Comparison of ENCODE assay signal across 8 cellular contexts in genomic region chr6:156779206-156780116, GRCh38. TPM values are rescaled to one million over a fixed set of nuclear protein-coding genes. Genes with fewer than 3 reads are reported as not detected.
DNase-seq lines count a peak whose midpoint lies in the region; TF ChIP-seq lines count a peak whose summit lies in the region.

No MANE protein-coding gene starts in this region.

- no peak for TF ChIP-seq POLR2A in testis (IDR thresholded peaks at IDR 0.05)

- no peak for TF ChIP-seq CTCF in GM20000 (IDR thresholded peaks at IDR 0.05; ENCODE audit: extremely low read depth, missing control alignments)
- no peak for TF ChIP-seq CTCF in foreskin fibroblast (IDR thresholded peaks at IDR 0.05; ENCODE audit: low read depth, low read length)
- TF ChIP-seq CTCF in neutrophil (IDR thresholded peaks at IDR 0.05): no peak
- TF ChIP-seq CTCF in testis (IDR thresholded peaks at IDR 0.05): no peak

- no peaks in the 10 kb centered on the region for H3K4me1 ChIP-seq in NT2/D1 (ENCODE audit: insufficient read depth, insufficient read length)
- peaks cover 41% of the 10 kb centered on the region in 2 experiments for H3K4me1 ChIP-seq in neutrophil (ENCODE audit: control insufficient read depth in 1 of 2, insufficient read depth in 1 of 2, low read depth in 1 of 2, low read length in 1 of 2)
- H3K4me1 ChIP-seq in testis: no peaks in the 10 kb centered on the region

- H3K36me3 ChIP-seq in NT2/D1 (ENCODE audit: insufficient read depth, insufficient read length, low read length) (peaks cover 2% of the 10 kb centered on the region), neutrophil (no peaks in the 10 kb centered on the region), testis (ENCODE audit: low read depth, missing control alignments) (no peaks in the 10 kb centered on the region)

- intact Hi-C loops in activated T-helper 2 cell treated with anti-CD3 and anti-CD28 coated beads, Interferon-gamma antibody, Interleukin-2, Interleukin-4, amounts not matched to agents 10 μg/mL and 5 μg/mL and 100 μg/mL, durations not matched to agents 14 hours and 24 hours and 36 hours (cut with micrococcal nuclease): loop anchor here (1.0 to 10.0 kb wide), 9 partner anchors 78 to 1365 kb away; no protein-coding TSS in a partner anchor
- intact Hi-C loops in testis (cut with DNase I; ENCODE audit: low total_unique reads): loop anchor here (5.0 to 10.0 kb wide), 3 partner anchors 57 to 245 kb away; no protein-coding TSS in a partner anchor

- H3K9me3 Mint-ChIP-seq in activated T-helper 2 cell treated with anti-CD3 and anti-CD28 coated beads, Interferon-gamma antibody, Interleukin-2, Interleukin-4, amounts not matched to agents 10 μg/mL and 5 μg/mL and 100 μg/mL, durations not matched to agents 14 hours and 24 hours and 36 hours: no peaks in the 10 kb centered on the region

- H3K27me3 ChIP-seq in NT2/D1 (ENCODE audit: insufficient read depth, insufficient read length) (no peaks in the 10 kb centered on the region), neutrophil (peaks cover 14% of the 10 kb centered on the region), testis (no peaks in the 10 kb centered on the region)

- H3K4me3 ChIP-seq in NT2/D1 (ENCODE audit: insufficient read length, low read depth) (peak overlapping the region; percentile 67), foreskin fibroblast (ENCODE audit: low read depth in 1 of 2, low read length in 2 of 2) (peak overlapping the region; percentile 67 to 89), neutrophil (ENCODE audit: low read depth in 1 of 2, low read length in 1 of 2) (peak overlapping the region; percentile 80 to 88), testis (peak overlapping the region; percentile 72 to 87)

- H3K9me3 ChIP-seq in NT2/D1 (ENCODE audit: insufficient read depth, low read length) (no peaks in the 10 kb centered on the region), neutrophil (no peaks in the 10 kb centered on the region), testis (no peaks in the 10 kb centered on the region)

- H3K27ac ChIP-seq in neutrophil (peak overlapping the region; percentile 88), testis (peak overlapping the region; percentile 99 to 100)

- H3K4me3 Mint-ChIP-seq in activated T-helper 2 cell treated with anti-CD3 and anti-CD28 coated beads, Interferon-gamma antibody, Interleukin-2, Interleukin-4, amounts not matched to agents 10 μg/mL and 5 μg/mL and 100 μg/mL, durations not matched to agents 14 hours and 24 hours and 36 hours (ENCODE audit: low read depth): peak overlapping the region; percentile 80

- peaks cover 48% of the 10 kb centered on the region for H3K4me1 Mint-ChIP-seq in activated T-helper 2 cell treated with anti-CD3 and anti-CD28 coated beads, Interferon-gamma antibody, Interleukin-2, Interleukin-4, amounts not matched to agents 10 μg/mL and 5 μg/mL and 100 μg/mL, durations not matched to agents 14 hours and 24 hours and 36 hours (ENCODE audit: low read depth)

- peak; percentile 64 for DNase-seq in AG08396 (ENCODE audit: low spot score)
- DNase-seq in GM20000 (ENCODE audit: low spot score): peak; percentile 68
- no peak for DNase-seq in NT2/D1 (ENCODE audit: low read depth, low spot score)
- peak; percentile 51 for DNase-seq in activated T-helper 2 cell treated with anti-CD3 and anti-CD28 coated beads, Interferon-gamma antibody, Interleukin-2, Interleukin-4, amounts not matched to agents 10 μg/mL and 5 μg/mL and 100 μg/mL, durations not matched to agents 14 hours and 24 hours and 36 hours (ENCODE audit: low spot score)
- peak in 1 of 2 donors; percentile 58 for DNase-seq in foreskin fibroblast
- peak; percentile 44 for DNase-seq in testis
- no peak for DNase-seq in HPDE6-E6E7 (ENCODE audit: extremely low spot score)

- 0 to 1% methylated on average over 22 to 94 of the region's 109 CpGs for WGBS in testis, 2 donors

- peak overlapping the region; percentile 85 for H3K9ac ChIP-seq in NT2/D1 (ENCODE audit: insufficient read length, low read depth)

- H3K27me3 Mint-ChIP-seq in activated T-helper 2 cell treated with anti-CD3 and anti-CD28 coated beads, Interferon-gamma antibody, Interleukin-2, Interleukin-4, amounts not matched to agents 10 μg/mL and 5 μg/mL and 100 μg/mL, durations not matched to agents 14 hours and 24 hours and 36 hours (ENCODE audit: low read depth): no peaks in the 10 kb centered on the region

- H3K27ac Mint-ChIP-seq in activated T-helper 2 cell treated with anti-CD3 and anti-CD28 coated beads, Interferon-gamma antibody, Interleukin-2, Interleukin-4, amounts not matched to agents 10 μg/mL and 5 μg/mL and 100 μg/mL, durations not matched to agents 14 hours and 24 hours and 36 hours: peak overlapping the region; percentile 85

- peaks cover 6% of the 10 kb centered on the region for H3K36me3 Mint-ChIP-seq in activated T-helper 2 cell treated with anti-CD3 and anti-CD28 coated beads, Interferon-gamma antibody, Interleukin-2, Interleukin-4, amounts not matched to agents 10 μg/mL and 5 μg/mL and 100 μg/mL, durations not matched to agents 14 hours and 24 hours and 36 hours (ENCODE audit: low read depth)

RNA-seq across cellular contexts. Expression of gene ARID1B, which starts 2.3 kb away (rescaled TPM):
- total RNA-seq in activated T-helper 2 cell treated with anti-CD3 and anti-CD28 coated beads, Interferon-gamma antibody, Interleukin-2, Interleukin-4, amounts not matched to agents 10 μg/mL and 5 μg/mL and 100 μg/mL, durations not matched to agents 14 hours and 24 hours and 36 hours: 65.6 and 66.3 TPM in 2 replicates
- total RNA-seq in testis: 100 to 1,000 TPM; 103 to 126 TPM
- polyA plus RNA-seq in testis (ENCODE audit: insufficient read depth, low read depth, low replicate concordance): 26.2 TPM

Comparison
In these comparisons a context has a peak if more than half of its experiments do, and no peak if none do; other contexts are left out.
1. DNase-seq: peak in AG08396 (single experiment), GM20000 (single experiment), activated T-helper 2 cell treated with anti-CD3 and anti-CD28 coated beads, Interferon-gamma antibody, Interleukin-2, Interleukin-4, amounts not matched to agents 10 μg/mL and 5 μg/mL and 100 μg/mL, durations not matched to agents 14 hours and 24 hours and 36 hours (single experiment) and testis (single experiment); none in NT2/D1 (single experiment) and HPDE6-E6E7 (single experiment).
2. Peak in every context shown above with its lines, with median percentiles within 50 percentile points of each other: H3K4me3 ChIP-seq.